Comparison of ENCODE assay signal across 9 cellular contexts in the genomic region with DNA sequence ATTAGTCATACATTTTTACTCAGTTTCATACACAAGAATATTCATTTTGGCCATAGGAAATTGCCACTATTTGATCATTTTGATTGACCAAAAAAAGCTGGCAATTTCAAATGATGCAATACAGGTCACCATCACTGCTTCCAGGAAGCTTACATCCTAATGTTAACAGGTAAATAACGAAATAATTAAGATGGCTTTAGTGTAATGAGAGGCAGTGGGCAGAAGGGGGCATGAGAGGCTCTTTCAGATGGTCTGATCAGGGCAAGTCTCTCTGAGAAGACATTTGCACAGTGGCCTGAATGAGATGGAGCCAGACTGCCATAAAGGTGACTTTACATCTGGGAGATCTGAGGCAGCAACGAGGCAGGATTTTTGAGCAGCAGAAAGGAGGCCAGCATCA.
DNase-seq lines count a peak whose midpoint lies in the region; ATAC-seq and TF ChIP-seq lines count a peak whose summit lies in the region.
"Had no signal": no experiment of that assay in that cellular context is flagged by ENCODE, and none has a peak within 500 bp of the region (broad histone marks: within the 10 kb centered on the region; RNA-seq: fewer than 3 reads in every experiment).

No MANE protein-coding gene starts in this region.

- TF ChIP-seq CTCF in HL-60 (IDR thresholded peaks at IDR 0.05; ENCODE audit: insufficient read depth, low read length) (peak; percentile 19), OCI-LY1 (IDR thresholded peaks at IDR 0.05; ENCODE audit: low read length) (peak; percentile 29; the same call in 1 of the 2 replicates), ascending aorta (IDR thresholded peaks at IDR 0.05) (peak; percentile 12 to 41 (median 34))

- H3K4me3 ChIP-seq in HL-60 (replicated peaks; ENCODE audit: insufficient read depth, low read length), result no peak overlapping the region
- H3K4me3 ChIP-seq in OCI-LY1 (ENCODE audit: low read depth, low read length, poor library complexity, severe bottlenecking), result no peak overlapping the region
- H3K4me3 ChIP-seq in ascending aorta, result no peak overlapping the region
- H3K4me3 ChIP-seq: BLaER1 had no signal

- no peaks in the 10 kb centered on the region for H3K27me3 ChIP-seq in HL-60 (ENCODE audit: insufficient read depth, poor library complexity, severe bottlenecking)
- H3K27me3 ChIP-seq in OCI-LY1 (ENCODE audit: insufficient read depth, low read length), result no peaks in the 10 kb centered on the region
- no peaks in the 10 kb centered on the region for H3K27me3 ChIP-seq in ascending aorta
- H3K27me3 ChIP-seq: BLaER1 had no signal

- H3K9me2 ChIP-seq in OCI-LY1 (ENCODE audit: low read depth, low read length), result no peaks in the 10 kb centered on the region

- peak; percentile 71 for ATAC-seq in GM21619 (IDR thresholded peaks at IDR 0.05; ENCODE audit: unreplicated experiment)

- H3K4me2 ChIP-seq in OCI-LY1 (ENCODE audit: low read length), result no peak overlapping the region
- H3K4me2 ChIP-seq: BLaER1 had no signal

- H4K20me1 ChIP-seq in OCI-LY1 (ENCODE audit: insufficient read depth, low read length), result no peaks in the 10 kb centered on the region
- H4K20me1 ChIP-seq: BLaER1 had no signal

- H3K36me3 ChIP-seq in OCI-LY1 (ENCODE audit: insufficient read depth, low read length), result no peaks in the 10 kb centered on the region
- H3K36me3 ChIP-seq in ascending aorta, result no peaks in the 10 kb centered on the region
- H3K36me3 ChIP-seq: BLaER1 had no signal

- DNase-seq in DMS79 treated with DMSO at 0.1 percent for 48 hours (lab: John Stamatoyannopoulos, UW) (peak; percentile 3), DMS79 (lab: John Stamatoyannopoulos, UW) (no peak), HL-60 (ENCODE audit: low read depth in 1 of 2, low spot score in 1 of 2) (peak in 1 of 2 experiments; percentile 39), ascending aorta (ENCODE audit: low spot score in 2 of 2) (peak in 1 of 2 donors; percentile 65), iPS-NIHi11 (ENCODE audit: low spot score) (peak; percentile 43)
- peak; percentile 28 for DNase-seq in stimulated activated CD8-positive, alpha-beta memory T cell treated with anti-CD3 and anti-CD28 coated beads, Interleukin-4, amount 100 ng/mL, for 48 hours

- H3K27ac ChIP-seq in HL-60 (replicated peaks) (no peak overlapping the region), OCI-LY1 (ENCODE audit: low read depth, low read length, poor library complexity, severe bottlenecking) (no peak overlapping the region), ascending aorta (no peak overlapping the region)
- H3K27ac ChIP-seq: BLaER1 had no signal

- H3K9ac ChIP-seq in OCI-LY1 (ENCODE audit: low read length), result no peak overlapping the region
- H3K9ac ChIP-seq: BLaER1 had no signal

- intact Hi-C loops in ascending aorta (cut with DNase I), result loop anchor here (5.0 kb wide), 2 partner anchors 120 to 265 kb away; no protein-coding TSS in a partner anchor

- no peaks in the 10 kb centered on the region for H3K9me3 ChIP-seq in OCI-LY1 (ENCODE audit: low read length)
- no peaks in the 10 kb centered on the region for H3K9me3 ChIP-seq in ascending aorta
- H3K9me3 ChIP-seq: BLaER1 had no signal

- no peak overlapping the region for H2AFZ ChIP-seq in OCI-LY1 (ENCODE audit: low read length)

- H3K79me2 ChIP-seq in OCI-LY1 (ENCODE audit: insufficient read depth, low read length), result no peaks in the 10 kb centered on the region

- H3K4me1 ChIP-seq in OCI-LY1 (ENCODE audit: insufficient read depth, low read length, severe bottlenecking), result no peaks in the 10 kb centered on the region
- H3K4me1 ChIP-seq in ascending aorta, result no peaks in the 10 kb centered on the region
- H3K4me1 ChIP-seq: BLaER1 had no signal

- no peaks in the 10 kb centered on the region for H3F3A ChIP-seq in OCI-LY1 (ENCODE audit: insufficient read depth, low read length)
